23 cellular contexts compared by ENCODE assay signal in genomic region chr1:210321131-210321530, GRCh38. TPM values are rescaled to one million over a fixed set of nuclear protein-coding genes. Genes with fewer than 3 reads are reported as not detected.
DNase-seq lines count a peak whose midpoint lies in the region; TF ChIP-seq lines count a peak whose summit lies in the region.
"Had no signal": no experiment of that assay in that cellular context is flagged by ENCODE, and none has a peak within 500 bp of the region (broad histone marks: within the 10 kb centered on the region; RNA-seq: fewer than 3 reads in every experiment).

No MANE protein-coding gene starts in this region.

- no peaks in the 10 kb centered on the region for H3K27me3 ChIP-seq in smooth muscle cell (ENCODE audit: low read depth)
- H3K27me3 ChIP-seq: dorsolateral prefrontal cortex, SJSA1, tibial artery had no signal

- TF ChIP-seq CTCF in epithelial cell of esophagus (IDR thresholded peaks at IDR 0.05; ENCODE audit: insufficient read depth, low read depth, low read length, missing control alignments): no peak
- TF ChIP-seq CTCF in smooth muscle cell (IDR thresholded peaks at IDR 0.05; ENCODE audit: borderline replicate concordance, insufficient read depth, poor library complexity, severe bottlenecking): no peak

- peak overlapping the region; percentile 35 for H3K9ac ChIP-seq in smooth muscle cell (ENCODE audit: low read depth)

- no peak overlapping the region for H3K4me3 ChIP-seq in epithelial cell of esophagus (ENCODE audit: low read length)
- H3K4me3 ChIP-seq in smooth muscle cell: no peak overlapping the region
- H3K4me3 ChIP-seq: dorsolateral prefrontal cortex, SJSA1, tibial artery had no signal

- H4K20me1 ChIP-seq in smooth muscle cell (ENCODE audit: low read depth): no peaks in the 10 kb centered on the region

- no peak overlapping the region for H2AFZ ChIP-seq in smooth muscle cell (ENCODE audit: low read depth)

- H3K4me2 ChIP-seq in smooth muscle cell: peak overlapping the region; percentile 47

- DNase-seq in NCI-H1417 (lab: John Stamatoyannopoulos, UW) (peak; percentile 42 to 85 (median 42)), NCI-H1417 treated with DMSO at 0.1 percent for 48 hours (lab: John Stamatoyannopoulos, UW) (no peak), NCI-H524 treated with DMSO at 0.1 percent for 48 hours (lab: John Stamatoyannopoulos, UW) (peak; percentile 42), epithelial cell of esophagus (ENCODE audit: low read depth) (peak; percentile 73), smooth muscle cell (lab: John Stamatoyannopoulos, UW; ENCODE audit: unreplicated experiment) (no peak), globus pallidus (ENCODE audit: low spot score) (no peak), CD1c-positive myeloid dendritic cell (ENCODE audit: extremely low spot score) (no peak)
- DNase-seq in activated naive CD4-positive, alpha-beta T cell treated with anti-CD3 and anti-CD28 coated beads, Interleukin-2, amount 50 U/mL, for 16 hours: no peak
- DNase-seq: activated CD4-positive, alpha-beta T cell treated with anti-CD3 and anti-CD28 coated beads for 48 hours; activated naive CD4-positive, alpha-beta T cell treated with anti-CD3 and anti-CD28 coated beads for 36 hours; activated T-cell treated with anti-CD3 and anti-CD28 coated beads, Interleukin-2, amount 50 U/mL, for 72 hours; anterior cingulate cortex; Calu3; dorsolateral prefrontal cortex; H9; NCI-H146; NCI-H2171; NK-92 treated with Interleukin-12 subunit alpha and Interleukin-12 subunit beta, amount 100 ng/mL, for 24 hours; occipital lobe; stimulated activated CD4-positive, alpha-beta T cell treated with anti-CD3 and anti-CD28 coated beads, Interleukin-4, amount 100 ng/mL, for 24 hours; stimulated activated naive CD8-positive, alpha-beta T cell treated with anti-CD3 and anti-CD28 coated beads, Interleukin-15, Interleukin-2, amounts not matched to agents 100 U/mL and 50 U/mL, for 24 hours; tibial artery had no signal

- peaks cover 14% of the 10 kb centered on the region for H3K4me1 ChIP-seq in smooth muscle cell (ENCODE audit: low read depth)
- H3K4me1 ChIP-seq: SJSA1, tibial artery had no signal

- 5% methylated on average over 3 of the region's 3 CpGs for WGBS in smooth muscle cell (ENCODE audit: low lambda C conversion rate)

- no peaks in the 10 kb centered on the region for H3K9me3 ChIP-seq in smooth muscle cell (replicated peaks; ENCODE audit: low read depth)
- H3K9me3 ChIP-seq: SJSA1 had no signal

- H3F3A ChIP-seq in smooth muscle cell (ENCODE audit: low read depth): peaks cover 17% of the 10 kb centered on the region

- no peaks in the 10 kb centered on the region for H3K79me2 ChIP-seq in smooth muscle cell (ENCODE audit: low read depth)

- H3K27ac ChIP-seq in smooth muscle cell (ENCODE audit: low read depth): peak overlapping the region; percentile 80
- H3K27ac ChIP-seq: dorsolateral prefrontal cortex, SJSA1, tibial artery had no signal

- no peaks in the 10 kb centered on the region for H3K36me3 ChIP-seq in smooth muscle cell (ENCODE audit: low read depth)
- H3K36me3 ChIP-seq: SJSA1, tibial artery had no signal

RNA-seq across cellular contexts. Expression of gene HHAT, which starts 7.6 kb away (rescaled TPM):
- total RNA-seq in smooth muscle cell: 9.8 and 11.4 TPM in 2 replicates
- 4.6 and 8.8 TPM in 2 replicates for polyA plus RNA-seq in smooth muscle cell

Comparison
In these comparisons a context has a peak if more than half of its experiments do, and no peak if none do; other contexts are left out.
1. DNase-seq: peak in NCI-H1417 (3 of 3), NCI-H524 treated with DMSO at 0.1 percent for 48 hours (single experiment) and epithelial cell of esophagus (single experiment); none in NCI-H1417 treated with DMSO at 0.1 percent for 48 hours (single experiment), smooth muscle cell (single experiment), activated naive CD4-positive, alpha-beta T cell treated with anti-CD3 and anti-CD28 coated beads, Interleukin-2, amount 50 U/mL, for 16 hours (single experiment), globus pallidus (single experiment) and CD1c-positive myeloid dendritic cell (single experiment).